Comparison of ENCODE assay signal across 22 cellular contexts in the genomic region with DNA sequence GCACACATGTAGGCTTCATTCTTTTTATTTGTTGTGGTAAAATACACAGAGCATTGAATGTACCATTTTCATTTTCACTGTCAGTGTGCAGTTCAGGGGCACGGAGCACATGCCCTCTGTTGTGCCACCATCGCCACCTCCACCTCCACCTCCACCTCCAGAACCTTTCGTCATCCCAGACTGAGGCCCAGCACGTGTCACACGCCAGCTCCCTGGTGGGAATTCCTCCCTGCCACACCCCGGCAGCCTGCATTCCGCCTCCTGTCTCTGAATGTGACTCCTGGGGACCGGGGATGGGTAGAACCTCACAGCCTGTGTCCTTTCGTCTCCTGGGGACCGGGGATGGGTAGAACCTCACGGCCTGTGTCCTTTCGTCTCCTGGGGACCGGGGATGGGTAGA.
"Had no signal": no experiment of that assay in that cellular context is flagged by ENCODE, and none has a peak within 500 bp of the region (broad histone marks: within the 10 kb centered on the region; RNA-seq: fewer than 3 reads in every experiment).

No MANE protein-coding gene starts in this region.

- H3K27ac Mint-ChIP-seq: activated B cell treated with CpG ODN at 0.5 μM for 24 hours; activated CD4-positive, alpha-beta memory T cell treated with anti-CD3 and anti-CD28 coated beads for 36 hours; activated CD4-positive, alpha-beta T cell treated with anti-CD3 and anti-CD28 coated beads, Interleukin-2, amount 10 ng/mL, durations not matched to agents 7 days and 5 days; activated naive CD8-positive, alpha-beta T cell treated with anti-CD3 and anti-CD28 coated beads, Interleukin-2, amount 10 ng/mL, durations not matched to agents 7 days and 5 days had no signal

- H3K4me1 ChIP-seq: SJSA1 had no signal

- H3K9me3 Mint-ChIP-seq: activated B cell treated with CpG ODN at 0.5 μM for 24 hours; activated CD4-positive, alpha-beta memory T cell treated with anti-CD3 and anti-CD28 coated beads for 36 hours; activated CD4-positive, alpha-beta T cell treated with anti-CD3 and anti-CD28 coated beads, Interleukin-2, amount 10 ng/mL, durations not matched to agents 7 days and 5 days; activated naive CD8-positive, alpha-beta T cell treated with anti-CD3 and anti-CD28 coated beads, Interleukin-2, amount 10 ng/mL, durations not matched to agents 7 days and 5 days had no signal

- DNase-seq: activated B cell treated with CpG ODN at 0.5 μM for 24 hours; activated CD4-positive, alpha-beta memory T cell treated with anti-CD3 and anti-CD28 coated beads for 36 hours; activated CD4-positive, alpha-beta T cell treated with anti-CD3 and anti-CD28 coated beads, Interleukin-2, amount 10 ng/mL, durations not matched to agents 7 days and 5 days; activated CD8-positive, alpha-beta memory T cell treated with anti-CD3 and anti-CD28 coated beads for 24 hours; activated naive CD4-positive, alpha-beta T cell treated with anti-CD3 and anti-CD28 coated beads, Interleukin-2, amount 50 U/mL, for 16 hours; activated naive CD8-positive, alpha-beta T cell treated with anti-CD3 and anti-CD28 coated beads, Interleukin-2, amount 10 ng/mL, durations not matched to agents 7 days and 5 days; activated T-cell treated with anti-CD3 and anti-CD28 coated beads, Interleukin-2, amount 50 U/mL, for 48 hours; adrenal gland; anterior cingulate cortex; cerebellar nuclear complex; Kasumi-1; NCI-H1105 treated with DMSO at 0.1 percent for 48 hours; NCI-H1436 treated with DMSO at 0.1 percent for 48 hours; NCI-H187; NCI-H2081; NCI-H510A treated with DMSO at 0.1 percent for 48 hours; PC-3; SHP77; SW 1271 had no signal

- ATAC-seq: PC-3, SK-N-SH treated with all-trans-retinoic acid at 6 μM for 48 hours had no signal

- H3K36me3 Mint-ChIP-seq: activated CD4-positive, alpha-beta memory T cell treated with anti-CD3 and anti-CD28 coated beads for 36 hours; activated naive CD8-positive, alpha-beta T cell treated with anti-CD3 and anti-CD28 coated beads, Interleukin-2, amount 10 ng/mL, durations not matched to agents 7 days and 5 days had no signal

- H3K4me3 Mint-ChIP-seq: activated B cell treated with CpG ODN at 0.5 μM for 24 hours; activated CD4-positive, alpha-beta memory T cell treated with anti-CD3 and anti-CD28 coated beads for 36 hours; activated CD4-positive, alpha-beta T cell treated with anti-CD3 and anti-CD28 coated beads, Interleukin-2, amount 10 ng/mL, durations not matched to agents 7 days and 5 days; activated naive CD8-positive, alpha-beta T cell treated with anti-CD3 and anti-CD28 coated beads, Interleukin-2, amount 10 ng/mL, durations not matched to agents 7 days and 5 days had no signal

- H3K4me1 Mint-ChIP-seq: activated B cell treated with CpG ODN at 0.5 μM for 24 hours; activated CD4-positive, alpha-beta T cell treated with anti-CD3 and anti-CD28 coated beads, Interleukin-2, amount 10 ng/mL, durations not matched to agents 7 days and 5 days; activated naive CD8-positive, alpha-beta T cell treated with anti-CD3 and anti-CD28 coated beads, Interleukin-2, amount 10 ng/mL, durations not matched to agents 7 days and 5 days had no signal

- H3K27me3 Mint-ChIP-seq: activated B cell treated with CpG ODN at 0.5 μM for 24 hours; activated CD4-positive, alpha-beta memory T cell treated with anti-CD3 and anti-CD28 coated beads for 36 hours; activated CD4-positive, alpha-beta T cell treated with anti-CD3 and anti-CD28 coated beads, Interleukin-2, amount 10 ng/mL, durations not matched to agents 7 days and 5 days; activated naive CD8-positive, alpha-beta T cell treated with anti-CD3 and anti-CD28 coated beads, Interleukin-2, amount 10 ng/mL, durations not matched to agents 7 days and 5 days had no signal

- H3K27ac ChIP-seq: adrenal gland, SJSA1 had no signal

- FAIRE-seq: RCC 7860 had no signal

- H3K27me3 ChIP-seq: adrenal gland, SJSA1 had no signal

- H3K4me3 ChIP-seq: adrenal gland, SJSA1 had no signal

- H3K9me3 ChIP-seq: adrenal gland, SJSA1 had no signal

- H3K36me3 ChIP-seq: SJSA1 had no signal
